ENCODE assay signal across 27 cellular contexts in the genomic region with DNA sequence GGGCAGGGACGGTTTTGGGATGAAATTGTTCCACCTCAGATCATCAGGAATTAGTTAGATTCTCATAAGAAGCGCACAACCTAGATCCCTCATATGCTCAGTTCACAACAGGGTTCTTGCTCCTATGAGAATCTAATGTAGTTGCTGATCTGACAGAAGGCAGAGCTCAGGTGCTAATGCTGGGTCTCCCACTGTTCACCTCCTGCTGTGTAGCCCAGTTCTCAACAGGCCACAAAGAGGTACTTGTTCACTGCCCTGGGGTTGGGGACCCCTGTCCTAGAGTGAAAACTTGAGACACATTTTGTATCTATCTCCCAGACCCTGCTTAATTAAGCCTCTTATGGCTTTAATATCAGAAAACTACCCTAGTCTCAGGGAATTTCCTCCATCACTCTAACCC.
"Had no signal": no experiment of that assay in that cellular context is flagged by ENCODE, and none has a peak within 500 bp of the region (broad histone marks: within the 10 kb centered on the region; RNA-seq: fewer than 3 reads in every experiment).

No MANE protein-coding gene starts in this region.

- H3K4me2 ChIP-seq: neural progenitor cell had no signal

- H3K27ac ChIP-seq: neural progenitor cell, ovary, parathyroid adenoma, psoas muscle, right lobe of liver, sigmoid colon, stomach, thoracic aorta, thyroid gland, tibial nerve, upper lobe of left lung, vagina had no signal

- H3K79me2 ChIP-seq: parathyroid adenoma had no signal

- H2AFZ ChIP-seq: neural progenitor cell, parathyroid adenoma had no signal

- ATAC-seq: psoas muscle; right cardiac atrium; right lobe of liver; stimulated activated effector memory CD8-positive, alpha-beta T cell treated with anti-CD3 and anti-CD28 coated beads, Interleukin-12 subunit alpha, Interleukin-12 subunit beta, amount 100 ng/mL, for 72 hours; stimulated activated naive B cell treated with anti-CD40 and anti-IgM and Interleukin-4, amounts not matched to agents 10 μg/mL and 1 μg/mL and 100 μg/mL, for 72 hours had no signal

- H3K4me3 ChIP-seq: neural progenitor cell, ovary, psoas muscle, right lobe of liver, sigmoid colon, stomach, thoracic aorta, thyroid gland, tibial nerve, upper lobe of left lung, vagina had no signal

- H3K36me3 Mint-ChIP-seq: neural progenitor cell; stimulated activated effector memory CD8-positive, alpha-beta T cell treated with anti-CD3 and anti-CD28 coated beads, Interleukin-12 subunit alpha, Interleukin-12 subunit beta, amount 100 ng/mL, for 72 hours; stimulated activated naive B cell treated with anti-CD40 and anti-IgM and Interleukin-4, amounts not matched to agents 10 μg/mL and 1 μg/mL and 100 μg/mL, for 72 hours had no signal

- H3K9me3 Mint-ChIP-seq: nephron, neural progenitor cell had no signal

- H3K27ac Mint-ChIP-seq: nephron; neural progenitor cell; stimulated activated effector memory CD8-positive, alpha-beta T cell treated with anti-CD3 and anti-CD28 coated beads, Interleukin-12 subunit alpha, Interleukin-12 subunit beta, amount 100 ng/mL, for 72 hours; stimulated activated naive B cell treated with anti-CD40 and anti-IgM and Interleukin-4, amounts not matched to agents 10 μg/mL and 1 μg/mL and 100 μg/mL, for 72 hours; stimulated activated naive CD8-positive, alpha-beta T cell treated with anti-CD3 and anti-CD28 coated beads, Interleukin-15, Interleukin-2, amounts not matched to agents 100 ng/mL and 50 ng/mL, for 24 hours had no signal

- H3K4me1 ChIP-seq: parathyroid adenoma, psoas muscle, right lobe of liver, sigmoid colon, stomach, thyroid gland, tibial nerve, upper lobe of left lung, vagina had no signal

- DNase-seq: occipital lobe; ovary; posterior cingulate gyrus; psoas muscle; right cardiac atrium; right lobe of liver; sigmoid colon; small intestine; stimulated activated CD4-positive, alpha-beta T cell treated with anti-CD3 and anti-CD28 coated beads, Interleukin-15, amount 100 ng/mL, for 24 hours; stimulated activated CD4-positive, alpha-beta T cell treated with anti-CD3 and anti-CD28 coated beads, Interleukin-2, amount 100 ng/mL, for 24 hours; stimulated activated CD4-positive, alpha-beta T cell treated with anti-CD3 and anti-CD28 coated beads, Interleukin-2, amount 100 ng/mL, for 48 hours; stimulated activated CD4-positive, alpha-beta T cell treated with anti-CD3 and anti-CD28 coated beads, Interleukin-4, amount 100 ng/mL, for 24 hours; stimulated activated naive B cell treated with anti-CD40 and anti-IgM and Interleukin-4, amounts not matched to agents 10 μg/mL and 1 μg/mL and 100 μg/mL, for 72 hours; stimulated activated naive CD4-positive, alpha-beta T cell treated with Interleukin-2 at 50 U/mL for 16 hours; stomach; thyroid gland; trophoblast cell; upper lobe of left lung had no signal

- H3K4me1 Mint-ChIP-seq: nephron; stimulated activated effector memory CD8-positive, alpha-beta T cell treated with anti-CD3 and anti-CD28 coated beads, Interleukin-12 subunit alpha, Interleukin-12 subunit beta, amount 100 ng/mL, for 72 hours; stimulated activated naive B cell treated with anti-CD40 and anti-IgM and Interleukin-4, amounts not matched to agents 10 μg/mL and 1 μg/mL and 100 μg/mL, for 72 hours had no signal

- H3K27me3 Mint-ChIP-seq: progenitor cell of endocrine pancreas; stimulated activated naive B cell treated with anti-CD40 and anti-IgM and Interleukin-4, amounts not matched to agents 10 μg/mL and 1 μg/mL and 100 μg/mL, for 72 hours; stimulated activated naive CD8-positive, alpha-beta T cell treated with anti-CD3 and anti-CD28 coated beads, Interleukin-15, Interleukin-2, amounts not matched to agents 100 ng/mL and 50 ng/mL, for 24 hours had no signal

- H3K4me3 Mint-ChIP-seq: nephron; neural progenitor cell; stimulated activated effector memory CD8-positive, alpha-beta T cell treated with anti-CD3 and anti-CD28 coated beads, Interleukin-12 subunit alpha, Interleukin-12 subunit beta, amount 100 ng/mL, for 72 hours; stimulated activated naive B cell treated with anti-CD40 and anti-IgM and Interleukin-4, amounts not matched to agents 10 μg/mL and 1 μg/mL and 100 μg/mL, for 72 hours; stimulated activated naive CD8-positive, alpha-beta T cell treated with anti-CD3 and anti-CD28 coated beads, Interleukin-15, Interleukin-2, amounts not matched to agents 100 ng/mL and 50 ng/mL, for 24 hours had no signal

- H3K27me3 ChIP-seq: neural progenitor cell, ovary, right lobe of liver, sigmoid colon, stomach, thyroid gland, tibial nerve, upper lobe of left lung, vagina had no signal

- H3K36me3 ChIP-seq: neural progenitor cell, ovary, right lobe of liver, sigmoid colon, stomach, thoracic aorta, thyroid gland, tibial nerve, upper lobe of left lung, vagina had no signal
